ENCODE assay signal across 17 cellular contexts in the genomic region with DNA sequence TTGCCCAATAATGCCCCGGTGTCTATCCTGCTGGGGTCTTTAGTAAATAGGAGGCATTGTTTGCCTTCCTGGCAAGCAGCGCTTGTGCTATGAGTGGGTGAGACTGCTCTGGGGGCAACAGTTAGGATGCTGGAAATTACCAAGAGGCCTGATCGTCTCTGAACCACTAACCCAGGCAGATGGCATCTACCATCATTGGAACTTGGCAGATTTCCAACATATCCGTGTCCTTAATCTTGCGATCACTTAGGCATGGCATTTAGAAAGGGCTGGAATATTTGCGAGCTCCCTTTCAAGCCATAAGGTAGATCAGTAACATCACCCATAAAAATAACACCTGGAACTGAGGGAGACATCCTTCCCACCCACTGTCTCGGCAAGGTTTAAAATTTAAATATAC.
"Had no signal": no experiment of that assay in that cellular context is flagged by ENCODE, and none has a peak within 500 bp of the region (broad histone marks: within the 10 kb centered on the region; RNA-seq: fewer than 3 reads in every experiment).

No MANE protein-coding gene starts in this region.

- DNase-seq: activated CD4-positive, alpha-beta T cell treated with anti-CD3 and anti-CD28 coated beads, Interleukin-2, amount 50 U/mL, for 4 hours; activated gamma-delta T cell treated with Interleukin-2 at 50 U/mL for 16 hours; activated T-cell treated with anti-CD3 and anti-CD28 coated beads for 4 hours; cerebellar nuclear complex; cortex of kidney; kidney; left lung; mammary epithelial cell; midbrain; nucleus accumbens; retina; spleen; stimulated activated naive B cell treated with anti-CD40 and anti-IgM and Interleukin-4, amounts not matched to agents 10 μg/mL and 1 μg/mL and 100 μg/mL, for 72 hours; upper lobe of left lung had no signal

- H3K4me1 ChIP-seq: adrenal gland, left lung, spleen, upper lobe of left lung had no signal

- H3K9me3 ChIP-seq: adrenal gland, left lung, spleen, thoracic aorta, upper lobe of left lung had no signal

- H3K27ac ChIP-seq: adrenal gland, left lung, spleen, thoracic aorta, upper lobe of left lung had no signal

- H3K27me3 ChIP-seq: adrenal gland, left lung, spleen, upper lobe of left lung had no signal

- H3K4me3 ChIP-seq: adrenal gland, left lung, spleen, thoracic aorta, upper lobe of left lung had no signal

- H3K36me3 ChIP-seq: adrenal gland, left lung, spleen, thoracic aorta, upper lobe of left lung had no signal

- ATAC-seq: activated naive CD4-positive, alpha-beta T cell treated with anti-CD3 and anti-CD28 coated beads, Interleukin-2, amount 50 U/mL, for 72 hours; left lung; stimulated activated naive B cell treated with anti-CD40 and anti-IgM and Interleukin-4, amounts not matched to agents 10 μg/mL and 1 μg/mL and 100 μg/mL, for 72 hours had no signal
